8 cellular contexts compared by ENCODE assay signal in genomic region chr12:102832826-102833225, GRCh38.
DNase-seq lines count a peak whose midpoint lies in the region; ATAC-seq, FAIRE-seq and TF ChIP-seq lines count a peak whose summit lies in the region.
"Not testable (repeated sequence)": the region's sequence is repeated elsewhere in the genome, so short reads cannot be mapped to it uniquely, and the experiment has no call there.

No MANE protein-coding gene starts in this region.

- H3K36me3 ChIP-seq in GM23338 (ENCODE audit: insufficient read depth); HEK293 (ENCODE audit: control insufficient read depth in 2 of 2, insufficient read depth in 1 of 2, low read length in 2 of 2); endodermal cell (ENCODE audit: control insufficient read depth, insufficient read depth, low read length); HepG2 (replicated peaks in 1 of 2; ENCODE audit: control insufficient read depth in 1 of 2, insufficient read depth in 2 of 2, low read length in 2 of 2): not testable (repeated sequence)

- not testable (repeated sequence) for H4K20me1 ChIP-seq in GM23338 (replicated peaks; ENCODE audit: insufficient read depth); HepG2 (ENCODE audit: insufficient read depth, low read length)

- H3K4me3 Mint-ChIP-seq in GM23338 = peak overlapping the region; percentile 63
- peak overlapping the region; percentile 49 for H3K4me3 Mint-ChIP-seq in endodermal cell
- peak overlapping the region; percentile 71 for H3K4me3 Mint-ChIP-seq in neural crest cell
- H3K4me3 Mint-ChIP-seq in progenitor cell of endocrine pancreas (ENCODE audit: low read depth) = peak overlapping the region; percentile 63

- H3K9ac ChIP-seq in endodermal cell (ENCODE audit: extremely low read depth, low read length, poor library complexity, severe bottlenecking); HepG2 (ENCODE audit: insufficient read depth, low read depth, low read length): not testable (repeated sequence)

- BruUV-seq in HepG2 (replicated peaks; lab: Mats Ljungman, UMichigan) = not testable (repeated sequence)

- not testable (repeated sequence) for TF ChIP-seq EP300 in A549 (IDR thresholded peaks at IDR 0.05); HepG2 (IDR thresholded peaks at IDR 0.05; ENCODE audit: low read depth in 2 of 2, low read length in 2 of 2); HepG2 (CRISPR knock-in tag; IDR thresholded peaks at IDR 0.05; ENCODE audit: borderline replicate concordance)

- POLR2A ChIA-PET in A549 (lab: Yijun Ruan, JAX); HEK293 (lab: Yijun Ruan, JAX): not testable (repeated sequence)
- POLR2A ChIA-PET in HepG2 (lab: Yijun Ruan, JAX) = interaction anchor here (1.3 to 1.4 kb wide), 2 partner anchors 8 to 52 kb away, joined by 3 to 4 read pairs; no protein-coding TSS in a partner anchor

- H3K79me2 ChIP-seq in GM23338 (replicated peaks; ENCODE audit: insufficient read depth); HepG2 (ENCODE audit: insufficient read depth, low read length): not testable (repeated sequence)

- peak overlapping the region; percentile 39; the same call in 2 of the 3 replicates for H3K4me3 ChIP-seq in A549
- H3K4me3 ChIP-seq in GM23338 = peak overlapping the region; percentile 38; the same call in 1 of the 2 replicates
- not testable (repeated sequence) for H3K4me3 ChIP-seq in HEK293 (ENCODE audit: low read depth, low read length); endodermal cell (ENCODE audit: low read length); HepG2 (replicated peaks in 1 of 3; ENCODE audit: insufficient read depth in 1 of 3, low read depth in 2 of 3, low read length in 3 of 3)

- TF ChIP-seq CTCF in A549 (IDR thresholded peaks at IDR 0.05); GM23338 (conservative IDR thresholded peaks at IDR 0.05; ENCODE audit: low read depth in 2 of 2); HEK293 (tag by site-specific recombination; IDR thresholded peaks at IDR 0.05); endodermal cell (conservative IDR thresholded peaks at IDR 0.05); HepG2 (CRISPR knock-in tag; IDR thresholded peaks at IDR 0.05); neural crest cell (conservative IDR thresholded peaks at IDR 0.05); progenitor cell of endocrine pancreas (IDR thresholded peaks at IDR 0.05; ENCODE audit: unreplicated experiment): not testable (repeated sequence)

- intact Hi-C loops in HepG2 (cut with micrococcal nuclease; ENCODE audit: unreplicated experiment) = not testable (repeated sequence)

- H3K9me3 Mint-ChIP-seq in GM23338; endodermal cell; neural crest cell; progenitor cell of endocrine pancreas (ENCODE audit: low read depth): not testable (repeated sequence)

- not testable (repeated sequence) for ATAC-seq in A549, GM23338, HepG2

- not testable (repeated sequence) for H3K4me1 Mint-ChIP-seq in GM23338; endodermal cell; neural crest cell; progenitor cell of endocrine pancreas (ENCODE audit: low read depth)

- peak overlapping the region; percentile 61 for H3K4me2 ChIP-seq in A549
- H3K4me2 ChIP-seq in GM23338 = peak overlapping the region; percentile 62; the same call in 1 of the 2 replicates
- peak overlapping the region; percentile 47; the same call in 1 of the 2 replicates for H3K4me2 ChIP-seq in HepG2 (ENCODE audit: low read depth, low read length)

- H3K27me3 ChIP-seq in GM23338 (ENCODE audit: insufficient read depth); endodermal cell (ENCODE audit: control insufficient read depth, insufficient read depth, low read length, poor library complexity, severe bottlenecking); HepG2 (ENCODE audit: control insufficient read depth in 1 of 2, insufficient read depth in 2 of 2, low read length in 2 of 2): not testable (repeated sequence)

- not testable (repeated sequence) for H3F3A ChIP-seq in GM23338 (replicated peaks; ENCODE audit: low read depth)

- not testable (repeated sequence) for TF ChIP-seq RAD21 in A549 (conservative IDR thresholded peaks at IDR 0.05 in 1 of 2, IDR thresholded peaks at IDR 0.05 in 1 of 2); HepG2 (CRISPR knock-in tag; IDR thresholded peaks at IDR 0.05)

- H2AFZ ChIP-seq in GM23338; HepG2 (ENCODE audit: low read length): not testable (repeated sequence)

- not testable (repeated sequence) for H3K27ac ChIP-seq in A549; GM23338 (ENCODE audit: low read depth); HEK293 (ENCODE audit: extremely low read depth, low read depth, low read length); endodermal cell (ENCODE audit: low read depth, low read length); HepG2 (ENCODE audit: extremely low read length, insufficient read depth, low read length)

- 3% methylated on average over 24 of the region's 24 CpGs for whole genome bisulfite sequencing in A549 (ENCODE audit: missing lambda C conversion rate)
- WGBS in endodermal cell (ENCODE audit: insufficient coverage in 1 of 2, insufficient read length in 1 of 2), 2 experiments = 56% methylated on average over 20 of the region's 24 CpGs; no CpG with 5 or more reads in 1 of the 2 experiments
- 18% methylated on average over 21 of the region's 24 CpGs for WGBS in HepG2 (ENCODE audit: low lambda C conversion rate)

- in situ Hi-C loops in HepG2 (cut with HindIII; ENCODE audit: extremely low pct_ligation_motif_present, low pct_unique_long_range_greater_than_20kb) = not testable (repeated sequence)

- not testable (repeated sequence) for FAIRE-seq in A549 (lab: Jason Lieb, UNC); HepG2 (lab: Jason Lieb, UNC)

- not testable (repeated sequence) for H3K36me3 Mint-ChIP-seq in GM23338 (ENCODE audit: low read depth); endodermal cell (ENCODE audit: low read depth); neural crest cell (ENCODE audit: low read depth); progenitor cell of endocrine pancreas (ENCODE audit: insufficient read depth)

- H3K9me2 ChIP-seq in GM23338 (ENCODE audit: insufficient read depth) = not testable (repeated sequence)

- TF ChIP-seq POLR2A in A549 (IDR thresholded peaks at IDR 0.05; ENCODE audit: low read length); HepG2 (IDR thresholded peaks at IDR 0.05; ENCODE audit: insufficient read depth in 1 of 2, low read depth in 2 of 2, low read length in 2 of 2): not testable (repeated sequence)

- H3K27me3 Mint-ChIP-seq in GM23338 (ENCODE audit: insufficient read depth, low read depth, poor library complexity); endodermal cell (ENCODE audit: insufficient read depth); neural crest cell (ENCODE audit: low read depth); progenitor cell of endocrine pancreas: not testable (repeated sequence)

- CTCF ChIA-PET in A549 (lab: Yijun Ruan, JAX) = interaction anchor here (0.9 kb wide), 1 partner anchor 16 kb away, joined by 3 read pairs; no protein-coding TSS in a partner anchor
- CTCF ChIA-PET in HEK293 (lab: Yijun Ruan, JAX); HepG2 (lab: Yijun Ruan, JAX; ENCODE audit: low intra/inter-chr PET ratio, low total read pairs): not testable (repeated sequence)

- not testable (repeated sequence) for H3K4me1 ChIP-seq in A549; GM23338 (ENCODE audit: insufficient read depth); HEK293 (ENCODE audit: control insufficient read depth, insufficient read depth, low read length); endodermal cell (ENCODE audit: control insufficient read depth, insufficient read depth, low read length); HepG2 (ENCODE audit: insufficient read depth, low read length)

- not testable (repeated sequence) for H3K27ac Mint-ChIP-seq in GM23338, endodermal cell, progenitor cell of endocrine pancreas
- H3K27ac Mint-ChIP-seq in neural crest cell (ENCODE audit: unreplicated experiment) = peak overlapping the region; percentile 71

- H3K9me3 ChIP-seq in A549; HEK293 (ENCODE audit: control insufficient read depth, insufficient read depth, low read depth, low read length); endodermal cell (ENCODE audit: control insufficient read depth, low read length); HepG2 (ENCODE audit: low read length): not testable (repeated sequence)

- not testable (repeated sequence) for DNase-seq in A549 (ENCODE audit: low read depth in 1 of 2, low spot score in 1 of 2); GM23338 (ENCODE audit: low spot score); endodermal cell; HepG2 (ENCODE audit: low spot score); neural crest cell (ENCODE audit: low read depth, low spot score); progenitor cell of endocrine pancreas (ENCODE audit: low spot score, unreplicated experiment)
- peak; percentile 10 for DNase-seq in NCI-H2171 treated with DMSO at 0.1 percent for 48 hours (lab: John Stamatoyannopoulos, UW)

TF ChIP-seq in HEK293, 187 proteins besides CTCF, POLR2A, EP300 and RAD21:
- 0 out of 2 replicates have a peak, but pooled peaks have one; percentile 19 for TF ChIP-seq ZBTB48 (tag by site-specific recombination; IDR thresholded peaks at IDR 0.05)
TF ChIP-seq in HEK293: peak in this region for 1; not testable (repeated sequence) for 186.

TF ChIP-seq in HepG2, 621 proteins besides CTCF, POLR2A, EP300 and RAD21 (continues in another document):
- TF ChIP-seq HNF4A (CRISPR knock-in tag; IDR thresholded peaks at IDR 0.05) (peak; percentile 24; the same call in 1 of the 2 replicates), KDM2A (CRISPR knock-in tag; IDR thresholded peaks at IDR 0.05; ENCODE audit: borderline replicate concordance, low read depth) (peak; percentile 36; the same call in 1 of the 2 replicates)
